22 cellular contexts compared by ENCODE assay signal in the genomic region with DNA sequence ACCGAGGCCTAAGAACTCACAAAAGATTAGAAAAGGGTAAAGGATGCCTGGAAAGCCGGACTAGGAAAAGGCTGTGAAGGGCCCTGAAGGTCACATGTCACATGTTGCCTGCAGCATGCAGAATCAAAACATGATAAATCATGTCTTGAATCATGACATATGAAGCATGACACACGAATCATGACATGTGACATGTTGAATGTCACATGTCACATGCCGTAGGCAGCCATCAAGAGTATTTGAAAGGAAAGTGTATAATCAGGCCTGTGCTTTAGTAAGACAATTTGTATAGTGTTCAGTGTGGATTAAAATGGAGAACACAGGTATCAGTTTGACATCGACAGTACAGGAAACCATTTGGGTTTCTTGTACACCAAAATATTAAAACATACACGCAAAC. TPM values are rescaled to one million over a fixed set of nuclear protein-coding genes. Genes with fewer than 3 reads are reported as not detected.
A peak's percentile ranks its signal among the peaks of the same experiment; 100 is the strongest.
DNase-seq lines count a peak whose midpoint lies in the region; ATAC-seq, FAIRE-seq and TF ChIP-seq lines count a peak whose summit lies in the region.
"Had no signal": no experiment of that assay in that cellular context is flagged by ENCODE, and none has a peak within 500 bp of the region (broad histone marks: within the 10 kb centered on the region; RNA-seq: fewer than 3 reads in every experiment).

No MANE protein-coding gene starts in this region.

- H3K27ac ChIP-seq in HepG2 (ENCODE audit: extremely low read length, insufficient read depth, low read length) (no peak overlapping the region), right lobe of liver (no peak overlapping the region), K562 (ENCODE audit: extremely low read depth, low read depth, low read length) (no peak overlapping the region), neural cell (ENCODE audit: low read length) (no peak overlapping the region)
- H3K27ac ChIP-seq: BLaER1, C4-2B had no signal

- TF ChIP-seq CTCF in HepG2 (CRISPR knock-in tag; IDR thresholded peaks at IDR 0.05) (no peak), right lobe of liver (IDR thresholded peaks at IDR 0.05) (no peak), K562 (IDR thresholded peaks at IDR 0.05 in 2 of 3, conservative IDR thresholded peaks at IDR 0.05 in 1 of 3; ENCODE audit: insufficient read depth in 2 of 3, low read depth in 1 of 3, low read length in 3 of 3) (no peak), neural cell (IDR thresholded peaks at IDR 0.05; ENCODE audit: poor library complexity, severe bottlenecking) (no peak)

- H3K4me2 ChIP-seq in HepG2 (ENCODE audit: low read depth, low read length) = no peak overlapping the region
- no peak overlapping the region for H3K4me2 ChIP-seq in K562 (ENCODE audit: insufficient read depth, low read length)
- H3K4me2 ChIP-seq in neural cell (ENCODE audit: low read length) = no peak overlapping the region
- H3K4me2 ChIP-seq: BLaER1, GM23338 had no signal

- no peaks in the 10 kb centered on the region for H3K9me1 ChIP-seq in K562 (ENCODE audit: control insufficient read depth, insufficient read depth, low read length)

- no peak overlapping the region for H2AFZ ChIP-seq in HepG2 (ENCODE audit: low read length)
- H2AFZ ChIP-seq in K562 (ENCODE audit: low read depth, low read length) = no peak overlapping the region
- no peak overlapping the region for H2AFZ ChIP-seq in neural cell (ENCODE audit: low read depth, low read length)
- H2AFZ ChIP-seq: GM23338 had no signal

- POLR2A ChIA-PET in HepG2 (lab: Yijun Ruan, JAX) (no interaction called here), K562 (lab: Yijun Ruan, JAX) (no interaction called here)

- H3K4me1 ChIP-seq in HepG2 (ENCODE audit: insufficient read depth, low read length) = no peaks in the 10 kb centered on the region
- no peaks in the 10 kb centered on the region for H3K4me1 ChIP-seq in right lobe of liver
- H3K4me1 ChIP-seq in K562 (replicated peaks in 1 of 2; ENCODE audit: control insufficient read depth in 2 of 2, insufficient read depth in 2 of 2, low read length in 2 of 2) = no peaks in the 10 kb centered on the region
- H3K4me1 ChIP-seq: Caco-2 had no signal

- no peak for TF ChIP-seq EP300 in HepG2 (IDR thresholded peaks at IDR 0.05; ENCODE audit: low read depth in 2 of 2, low read length in 2 of 2)
- no peak for TF ChIP-seq EP300 in HepG2 (CRISPR knock-in tag; IDR thresholded peaks at IDR 0.05; ENCODE audit: borderline replicate concordance)
- no peak for TF ChIP-seq EP300 in K562 (IDR thresholded peaks at IDR 0.05; ENCODE audit: low read length)
- peak; percentile 62 for TF ChIP-seq EP300 in neural cell (conservative IDR thresholded peaks at IDR 0.05; ENCODE audit: poor library complexity, severe bottlenecking)

- DNase-seq in HepG2 (ENCODE audit: low spot score) = no peak
- DNase-seq in right lobe of liver = no peak
- no peak for DNase-seq in K562 (ENCODE audit: extremely low read depth in 1 of 4, low spot score in 3 of 4)
- DNase-seq in NCI-H524 (lab: John Stamatoyannopoulos, UW) = no peak
- no peak for DNase-seq in hepatic stellate cell (ENCODE audit: low spot score)
- DNase-seq: 8988T; Caco-2; CD4-positive, CD25-positive, alpha-beta regulatory T cell; CD8-positive, alpha-beta T cell; DMS153; DND-41; H9; HFFc6 had no signal

- no peaks in the 10 kb centered on the region for H3F3A ChIP-seq in neural cell (ENCODE audit: insufficient read depth, low read length, poor library complexity, severe bottlenecking)

- no peak for FAIRE-seq in HepG2 (lab: Jason Lieb, UNC)
- no peak for FAIRE-seq in K562 (lab: Jason Lieb, UNC)
- FAIRE-seq: G401.6 had no signal

- H3K36me3 ChIP-seq in HepG2 (replicated peaks in 1 of 2; ENCODE audit: control insufficient read depth in 1 of 2, insufficient read depth in 2 of 2, low read length in 2 of 2) = no peaks in the 10 kb centered on the region
- H3K36me3 ChIP-seq in right lobe of liver = no peaks in the 10 kb centered on the region
- no peaks in the 10 kb centered on the region for H3K36me3 ChIP-seq in K562 (ENCODE audit: control insufficient read depth, insufficient read depth, low read length)
- no peaks in the 10 kb centered on the region for H3K36me3 ChIP-seq in neural cell (ENCODE audit: insufficient read depth, low read length)
- H3K36me3 ChIP-seq: BLaER1 had no signal

- intact Hi-C loops in HepG2 (cut with micrococcal nuclease; ENCODE audit: unreplicated experiment) = no loop called here
- intact Hi-C loops in right lobe of liver (cut with DNase I) = no loop called here
- intact Hi-C loops in K562 (cut with micrococcal nuclease) = no loop called here

- TF ChIP-seq RAD21 in HepG2 (CRISPR knock-in tag; IDR thresholded peaks at IDR 0.05) (no peak), K562 (CRISPR knock-in tag; conservative IDR thresholded peaks at IDR 0.05 in 1 of 2, IDR thresholded peaks at IDR 0.05 in 1 of 2) (no peak), neural cell (conservative IDR thresholded peaks at IDR 0.05) (no peak)

- no peak overlapping the region for H3K9ac ChIP-seq in HepG2 (ENCODE audit: insufficient read depth, low read depth, low read length)
- no peak overlapping the region for H3K9ac ChIP-seq in K562 (ENCODE audit: insufficient read depth in 1 of 2, low read depth in 2 of 2, low read length in 2 of 2)
- no peak overlapping the region for H3K9ac ChIP-seq in neural cell (ENCODE audit: low read length)
- H3K9ac ChIP-seq: BLaER1 had no signal

- no peaks in the 10 kb centered on the region for H3K9me3 ChIP-seq in HepG2 (ENCODE audit: low read length)
- H3K9me3 ChIP-seq in right lobe of liver = no peaks in the 10 kb centered on the region
- no peaks in the 10 kb centered on the region for H3K9me3 ChIP-seq in K562 (replicated peaks; ENCODE audit: control insufficient read depth, insufficient read depth, low read depth, low read length)
- no peaks in the 10 kb centered on the region for H3K9me3 ChIP-seq in neural cell (ENCODE audit: low read length)
- H3K9me3 ChIP-seq: Caco-2 had no signal

- CTCF ChIA-PET in HepG2 (lab: Yijun Ruan, JAX; ENCODE audit: low intra/inter-chr PET ratio, low total read pairs) (no interaction called here), K562 (lab: Yijun Ruan, JAX; ENCODE audit: low intra/inter-chr PET ratio) (no interaction called here)

- in situ Hi-C loops in HepG2 (cut with HindIII; ENCODE audit: extremely low pct_ligation_motif_present, low pct_unique_long_range_greater_than_20kb) (no loop called here), K562 (cut with MboI) (no loop called here)

- BruUV-seq in HepG2 (replicated peaks; lab: Mats Ljungman, UMichigan) (no TSS peak), K562 (replicated peaks; lab: Mats Ljungman, UMichigan) (no TSS peak)

- 21% methylated on average over 6 of the region's 6 CpGs for WGBS in HepG2 (ENCODE audit: low lambda C conversion rate)
- whole genome bisulfite sequencing in right lobe of liver (ENCODE audit: insufficient coverage, low coverage, low lambda C conversion rate, missing lambda C conversion rate) = 65% methylated on average over 4 of the region's 6 CpGs
- 1% methylated on average over 6 of the region's 6 CpGs for WGBS in K562 (ENCODE audit: insufficient coverage, low coverage, missing lambda C conversion rate)

- H3K27me3 ChIP-seq in HepG2 (ENCODE audit: control insufficient read depth in 1 of 2, insufficient read depth in 2 of 2, low read length in 2 of 2) = no peaks in the 10 kb centered on the region
- no peaks in the 10 kb centered on the region for H3K27me3 ChIP-seq in right lobe of liver
- H3K27me3 ChIP-seq in K562 (ENCODE audit: control insufficient read depth in 2 of 2, insufficient read depth in 2 of 2, low read length in 2 of 2) = no peaks in the 10 kb centered on the region
- no peaks in the 10 kb centered on the region for H3K27me3 ChIP-seq in neural cell (ENCODE audit: insufficient read depth, low read depth, low read length)
- H3K27me3 ChIP-seq: BLaER1 had no signal

- H3K79me2 ChIP-seq in HepG2 (ENCODE audit: insufficient read depth, low read length) = no peaks in the 10 kb centered on the region
- H3K79me2 ChIP-seq in K562 (ENCODE audit: control insufficient read depth, insufficient read depth, low read length) = no peaks in the 10 kb centered on the region
- H3K79me2 ChIP-seq in neural cell (replicated peaks; ENCODE audit: insufficient read depth, low read length) = no peaks in the 10 kb centered on the region

- ATAC-seq in HepG2 (no peak), right lobe of liver (no peak), K562 (no peak), GM18520 (IDR thresholded peaks at IDR 0.05; ENCODE audit: unreplicated experiment) (no peak)
- ATAC-seq: CD8-positive, alpha-beta T cell; GM23338; HCT116 had no signal

- TF ChIP-seq POLR2A in HepG2 (IDR thresholded peaks at IDR 0.05; ENCODE audit: insufficient read depth in 1 of 2, low read depth in 2 of 2, low read length in 2 of 2) = no peak
- TF ChIP-seq POLR2A in right lobe of liver (IDR thresholded peaks at IDR 0.05) = no peak
- no peak for TF ChIP-seq POLR2A in K562 (conservative IDR thresholded peaks at IDR 0.05)

- no peaks in the 10 kb centered on the region for H4K20me1 ChIP-seq in HepG2 (ENCODE audit: insufficient read depth, low read length)
- H4K20me1 ChIP-seq in K562 (replicated peaks; ENCODE audit: control insufficient read depth, insufficient read depth, low read length) = no peaks in the 10 kb centered on the region
- H4K20me1 ChIP-seq in neural cell (ENCODE audit: insufficient read depth) = no peaks in the 10 kb centered on the region
- H4K20me1 ChIP-seq: BLaER1 had no signal

- no peaks in the 10 kb centered on the region for H3K9me2 ChIP-seq in neural cell (ENCODE audit: insufficient read depth, low read length)

- H3K4me3 ChIP-seq in HepG2 (replicated peaks in 1 of 3; ENCODE audit: insufficient read depth in 1 of 3, low read depth in 2 of 3, low read length in 3 of 3) (no peak overlapping the region), right lobe of liver (no peak overlapping the region), K562 (no peak overlapping the region), neural cell (ENCODE audit: low read length) (no peak overlapping the region)
- H3K4me3 ChIP-seq: BLaER1, GM23338 had no signal

RNA-seq across cellular contexts. Expression of a gene that starts 30.8 kb away (rescaled TPM):
- total RNA-seq in HepG2 (2016; rRNA removed; fragmentation: Illumina TruSeq; extraction: Trizol) (not detected in 2 replicates), right lobe of liver (under 1 TPM in 1 of 6 experiments, not detected in 5; 0.24 TPM), K562 (2014; rRNA removed) (not detected in 2 replicates), K562 (2014; rRNA removed; fragmentation: Illumina TruSeq; extraction: Trizol) (not detected in 2 replicates), K562 (2015; rRNA removed; fragmentation: Illumina TruSeq; extraction: Trizol) (not detected in 2 replicates), K562 (2021) (not detected in 2 replicates)
- total RNA-seq in HepG2 (2016; cell fraction: cytosol; rRNA removed; fragmentation: Illumina TruSeq; extraction: Trizol; ENCODE audit: low read depth) = not detected in 2 replicates
- total RNA-seq in HepG2 (2016; cell fraction: insoluble cytoplasmic fraction; rRNA removed; fragmentation: Illumina TruSeq; extraction: Trizol) = not detected in 2 replicates
- not detected in 2 replicates for total RNA-seq in HepG2 (2016; cell fraction: membrane; rRNA removed; fragmentation: Illumina TruSeq; extraction: Trizol)
- total RNA-seq in HepG2 (2016; cell fraction: nucleus; rRNA removed; fragmentation: Illumina TruSeq; extraction: Trizol) = not detected in 2 replicates
- polyA plus RNA-seq in HepG2 (2011; rRNA removed) (not detected in 2 replicates), K562 (2011; rRNA removed) (not detected in 2 replicates), K562 (2014; fragmentation: Illumina TruSeq; extraction: Trizol) (not detected in 2 replicates), K562 (2014; fragmentation: Nextera tagmentation; extraction: Ambion mirVana) (not detected), K562 (2014; rRNA removed) (not detected in 2 replicates), neural cell (not detected in 2 replicates)
- not detected in 2 replicates for polyA plus RNA-seq in HepG2 (2011; cell fraction: cytosol; rRNA removed)
- polyA plus RNA-seq in HepG2 (2011; cell fraction: nucleus; rRNA removed) = not detected in 2 replicates
- polyA plus RNA-seq in HepG2 (2012) = not detected in 2 replicates
- not detected in 2 replicates for polyA plus RNA-seq in HepG2 (2016; cell fraction: cytosol; fragmentation: Illumina TruSeq; extraction: Trizol; ENCODE audit: low read depth)
- not detected in 2 replicates for polyA plus RNA-seq in HepG2 (2016; cell fraction: insoluble cytoplasmic fraction; fragmentation: Illumina TruSeq; extraction: Trizol; ENCODE audit: low read depth)
- not detected in 2 replicates for polyA plus RNA-seq in HepG2 (2016; cell fraction: membrane; fragmentation: Illumina TruSeq; extraction: Trizol; ENCODE audit: low read depth)
- not detected in 2 replicates for polyA plus RNA-seq in HepG2 (2016; cell fraction: nucleus; fragmentation: Illumina TruSeq; extraction: Trizol; ENCODE audit: insufficient read depth, low read depth)
- polyA minus RNA-seq in HepG2 (2011; rRNA and poly(A)+ RNA removed; ENCODE audit: low replicate concordance) = not detected in 2 replicates
- not detected in 2 replicates for polyA minus RNA-seq in HepG2 (2011; cell fraction: cytosol; rRNA and poly(A)+ RNA removed)
- not detected in 2 replicates for polyA minus RNA-seq in HepG2 (2011; cell fraction: nucleus; rRNA and poly(A)+ RNA removed)
- not detected in 2 replicates for total RNA-seq in K562 (2011; cell fraction: chromatin; rRNA removed; ENCODE audit: low replicate concordance)
- total RNA-seq in K562 (2011; cell fraction: nucleolus; rRNA removed) = not detected in 2 replicates
- not detected in 2 replicates for total RNA-seq in K562 (2011; cell fraction: nucleoplasm; rRNA removed)
- not detected in 2 replicates for polyA plus RNA-seq in K562 (2011; cell fraction: cytosol; rRNA removed)
- not detected in 2 replicates for polyA plus RNA-seq in K562 (2011; cell fraction: nucleus; rRNA removed)
- polyA plus RNA-seq in K562 (2012) = not detected in 2 replicates
- polyA minus RNA-seq in K562 (2011; rRNA and poly(A)+ RNA removed) = not detected in 2 replicates
- polyA minus RNA-seq in K562 (2011; cell fraction: cytosol; rRNA and poly(A)+ RNA removed) = not detected in 2 replicates
- polyA minus RNA-seq in K562 (2011; cell fraction: nucleus; rRNA and poly(A)+ RNA removed) = not detected in 2 replicates
- polyA minus RNA-seq in neural cell = not detected in 2 replicates
- total RNA-seq: A673, Caco-2, GM23338, H4, H9, HFFc6 had no signal
- polyA plus RNA-seq: GM23338 had no signal
